36 cellular contexts compared by ENCODE assay signal in genomic region chr1:235351898-235352297, GRCh38.
"Had no signal": no experiment of that assay in that cellular context is flagged by ENCODE, and none has a peak within 500 bp of the region (broad histone marks: within the 10 kb centered on the region; RNA-seq: fewer than 3 reads in every experiment).

No MANE protein-coding gene starts in this region.

- H3K4me3 Mint-ChIP-seq: activated B cell treated with CpG ODN at 0.5 μM for 24 hours; activated CD8-positive, alpha-beta memory T cell treated with anti-CD3 and anti-CD28 coated beads, Interleukin-2, amount 10 ng/mL, durations not matched to agents 7 days and 5 days; activated CD8-positive, alpha-beta T cell treated with anti-CD3 and anti-CD28 coated beads, Interleukin-2, amount 10 ng/mL, durations not matched to agents 7 days and 5 days; activated naive CD4-positive, alpha-beta T cell treated with anti-CD3 and anti-CD28 coated beads for 36 hours; activated naive CD4-positive, alpha-beta T cell treated with anti-CD3 and anti-CD28 coated beads, Interleukin-2, amount 50 U/mL, for 24 hours; activated naive CD8-positive, alpha-beta T cell treated with anti-CD3 and anti-CD28 coated beads for 36 hours; activated naive CD8-positive, alpha-beta T cell treated with anti-CD3 and anti-CD28 coated beads, Interleukin-2, amount 50 U/mL, for 24 hours; activated T-helper 1 cell treated with anti-CD3 and anti-CD28 coated beads, Interleukin-12 subunit alpha, Interleukin-12 subunit beta, Interleukin-2, Interleukin-4 antibody, amounts not matched to agents 30 ng/mL and 10 ng/mL and 1 ng/mL, durations not matched to agents 14 hours and 24 hours and 36 hours; effector memory CD8-positive, alpha-beta T cell; T-helper 17 cell; T-helper 2 cell treated with Interferon-gamma antibody and Interleukin-4, amounts not matched to agents 5 μg/mL and 100 μg/mL, for 36 hours had no signal

- H3K4me1 Mint-ChIP-seq: activated B cell treated with CpG ODN at 0.5 μM for 24 hours; activated CD8-positive, alpha-beta memory T cell treated with anti-CD3 and anti-CD28 coated beads, Interleukin-2, amount 10 ng/mL, durations not matched to agents 7 days and 5 days; activated naive CD4-positive, alpha-beta T cell treated with anti-CD3 and anti-CD28 coated beads, Interleukin-2, amount 50 U/mL, for 24 hours; activated naive CD8-positive, alpha-beta T cell treated with anti-CD3 and anti-CD28 coated beads for 36 hours; activated naive CD8-positive, alpha-beta T cell treated with anti-CD3 and anti-CD28 coated beads, Interleukin-2, amount 50 U/mL, for 24 hours had no signal

- H3K9me3 Mint-ChIP-seq: activated B cell treated with CpG ODN at 0.5 μM for 24 hours; activated naive CD4-positive, alpha-beta T cell treated with anti-CD3 and anti-CD28 coated beads for 36 hours; activated naive CD4-positive, alpha-beta T cell treated with anti-CD3 and anti-CD28 coated beads, Interleukin-2, amount 50 U/mL, for 24 hours; activated naive CD8-positive, alpha-beta T cell treated with anti-CD3 and anti-CD28 coated beads for 36 hours; activated naive CD8-positive, alpha-beta T cell treated with anti-CD3 and anti-CD28 coated beads, Interleukin-2, amount 50 U/mL, for 24 hours; activated T-helper 1 cell treated with anti-CD3 and anti-CD28 coated beads, Interleukin-12 subunit alpha, Interleukin-12 subunit beta, Interleukin-2, Interleukin-4 antibody, amounts not matched to agents 30 ng/mL and 10 ng/mL and 1 ng/mL, durations not matched to agents 14 hours and 24 hours and 36 hours; activated T-helper 2 cell treated with anti-CD3 and anti-CD28 coated beads, Interferon-gamma antibody, Interleukin-2, Interleukin-4, amounts not matched to agents 10 μg/mL and 5 μg/mL and 100 μg/mL, durations not matched to agents 14 hours and 24 hours and 36 hours; effector memory CD8-positive, alpha-beta T cell; T-helper 2 cell treated with Interferon-gamma antibody and Interleukin-4, amounts not matched to agents 5 μg/mL and 100 μg/mL, for 36 hours had no signal

- H3K27ac Mint-ChIP-seq: activated B cell treated with CpG ODN at 0.5 μM for 24 hours; activated CD8-positive, alpha-beta memory T cell treated with anti-CD3 and anti-CD28 coated beads, Interleukin-2, amount 10 ng/mL, durations not matched to agents 7 days and 5 days; activated CD8-positive, alpha-beta T cell treated with anti-CD3 and anti-CD28 coated beads, Interleukin-2, amount 10 ng/mL, durations not matched to agents 7 days and 5 days; activated naive CD4-positive, alpha-beta T cell treated with anti-CD3 and anti-CD28 coated beads for 36 hours; activated naive CD4-positive, alpha-beta T cell treated with anti-CD3 and anti-CD28 coated beads, Interleukin-2, amount 50 U/mL, for 24 hours; activated naive CD8-positive, alpha-beta T cell treated with anti-CD3 and anti-CD28 coated beads for 36 hours; activated naive CD8-positive, alpha-beta T cell treated with anti-CD3 and anti-CD28 coated beads, Interleukin-2, amount 50 U/mL, for 24 hours; activated T-helper 1 cell treated with anti-CD3 and anti-CD28 coated beads, Interleukin-12 subunit alpha, Interleukin-12 subunit beta, Interleukin-2, Interleukin-4 antibody, amounts not matched to agents 30 ng/mL and 10 ng/mL and 1 ng/mL, durations not matched to agents 14 hours and 24 hours and 36 hours; activated T-helper 2 cell treated with anti-CD3 and anti-CD28 coated beads, Interferon-gamma antibody, Interleukin-2, Interleukin-4, amounts not matched to agents 10 μg/mL and 5 μg/mL and 100 μg/mL, durations not matched to agents 14 hours and 24 hours and 36 hours; T-helper 17 cell; T-helper 2 cell treated with Interferon-gamma antibody and Interleukin-4, amounts not matched to agents 5 μg/mL and 100 μg/mL, for 36 hours had no signal

- H3K4me1 ChIP-seq: adrenal gland, body of pancreas, esophagus muscularis mucosa, foreskin keratinocyte, gastrocnemius medialis had no signal

- DNase-seq: activated B cell treated with CpG ODN at 0.5 μM for 24 hours; activated CD4-positive, alpha-beta T cell treated with anti-CD3 and anti-CD28 coated beads for 48 hours; activated CD4-positive, alpha-beta T cell treated with anti-CD3 and anti-CD28 coated beads, Interleukin-2, amount 50 U/mL, for 1 hour; activated CD4-positive, alpha-beta T cell treated with anti-CD3 and anti-CD28 coated beads, Interleukin-2, amount 50 U/mL, for 48 hours; activated CD8-positive, alpha-beta memory T cell treated with anti-CD3 and anti-CD28 coated beads, Interleukin-2, amount 10 ng/mL, durations not matched to agents 7 days and 5 days; activated CD8-positive, alpha-beta memory T cell treated with anti-CD3 and anti-CD28 coated beads, Interleukin-2, amount 50 U/mL, for 4 hours; activated CD8-positive, alpha-beta T cell treated with anti-CD3 and anti-CD28 coated beads, Interleukin-2, amount 10 ng/mL, durations not matched to agents 7 days and 5 days; activated effector memory CD4-positive, alpha-beta T cell treated with anti-CD3 and anti-CD28 coated beads, Interleukin-2, amount 50 U/mL, for 16 hours; activated naive CD4-positive, alpha-beta T cell treated with anti-CD3 and anti-CD28 coated beads for 36 hours; activated naive CD8-positive, alpha-beta T cell treated with anti-CD3 and anti-CD28 coated beads for 36 hours; activated naive CD8-positive, alpha-beta T cell treated with anti-CD3 and anti-CD28 coated beads, Interleukin-2, amount 50 U/mL, for 24 hours; activated T-cell treated with anti-CD3 and anti-CD28 coated beads, Interleukin-2, amount 50 U/mL, for 1 hour; activated T-cell treated with anti-CD3 and anti-CD28 coated beads, Interleukin-2, amount 50 U/mL, for 48 hours; adrenal gland; amygdala; aorta; body of pancreas; caudate nucleus; cortex of kidney; dermis blood vessel endothelial cell; effector CD4-positive, alpha-beta T cell; effector memory CD8-positive, alpha-beta T cell; erythroblast; foreskin keratinocyte; gastrocnemius medialis; glutamatergic neuron; T-helper 1 cell; T-helper 17 cell; T1000; WERI-Rb-1 had no signal

- H3K9me3 ChIP-seq: adrenal gland, body of pancreas, esophagus muscularis mucosa, gastrocnemius medialis had no signal

- H3K4me3 ChIP-seq: adrenal gland, body of pancreas, esophagus muscularis mucosa, gastrocnemius medialis had no signal

- ATAC-seq: activated CD4-positive, CD25-positive, alpha-beta regulatory T cell treated with anti-CD3 and anti-CD28 coated beads, Interleukin-2, amount 50 U/mL, for 24 hours; activated CD8-positive, alpha-beta memory T cell treated with anti-CD3 and anti-CD28 coated beads, Interleukin-2, amount 10 ng/mL, durations not matched to agents 7 days and 5 days; activated CD8-positive, alpha-beta T cell treated with anti-CD3 and anti-CD28 coated beads, Interleukin-2, amount 10 ng/mL, durations not matched to agents 7 days and 5 days; activated naive CD8-positive, alpha-beta T cell treated with anti-CD3 and anti-CD28 coated beads, Interleukin-2, amount 50 U/mL, for 24 hours; body of pancreas; effector memory CD8-positive, alpha-beta T cell; foreskin keratinocyte; gastrocnemius medialis; T-helper 17 cell had no signal

- H3K27ac ChIP-seq: adrenal gland, body of pancreas, esophagus muscularis mucosa, foreskin keratinocyte, gastrocnemius medialis, WERI-Rb-1 had no signal

- H3K27me3 Mint-ChIP-seq: activated B cell treated with CpG ODN at 0.5 μM for 24 hours; activated CD8-positive, alpha-beta memory T cell treated with anti-CD3 and anti-CD28 coated beads, Interleukin-2, amount 10 ng/mL, durations not matched to agents 7 days and 5 days; activated naive CD4-positive, alpha-beta T cell treated with anti-CD3 and anti-CD28 coated beads, Interleukin-2, amount 50 U/mL, for 24 hours; activated naive CD8-positive, alpha-beta T cell treated with anti-CD3 and anti-CD28 coated beads for 36 hours; activated naive CD8-positive, alpha-beta T cell treated with anti-CD3 and anti-CD28 coated beads, Interleukin-2, amount 50 U/mL, for 24 hours; effector memory CD8-positive, alpha-beta T cell; T-helper 17 cell had no signal

- H3K27me3 ChIP-seq: adrenal gland, body of pancreas, esophagus muscularis mucosa, foreskin keratinocyte, gastrocnemius medialis had no signal
